Comparison of ENCODE assay signal across 9 cellular contexts in the genomic region with DNA sequence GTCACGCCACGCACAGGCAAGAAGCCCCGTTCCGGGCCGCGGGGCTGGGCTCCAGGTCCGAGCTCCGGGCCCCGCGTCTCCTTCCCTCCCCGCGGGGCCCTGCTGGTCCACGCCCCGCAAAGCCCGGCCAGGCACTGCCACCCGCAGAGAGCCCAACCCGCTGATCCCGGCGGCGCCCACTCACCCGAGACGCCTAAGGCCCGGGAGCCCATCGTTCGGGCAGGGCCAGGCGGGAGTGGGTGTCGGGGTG. TPM values are rescaled to one million over a fixed set of nuclear protein-coding genes. Genes with fewer than 3 reads are reported as not detected.
DNase-seq lines count a peak whose midpoint lies in the region; ATAC-seq, FAIRE-seq and TF ChIP-seq lines count a peak whose summit lies in the region.
"Had no signal": no experiment of that assay in that cellular context is flagged by ENCODE, and none has a peak within 500 bp of the region (broad histone marks: within the 10 kb centered on the region; RNA-seq: fewer than 3 reads in every experiment).

No MANE protein-coding gene starts in this region.

- no peak overlapping the region for H3K27ac Mint-ChIP-seq in activated T-cell treated with anti-CD3 and anti-CD28 coated beads, Interleukin-2, amount 50 U/mL, for 72 hours
- H3K27ac Mint-ChIP-seq in naive thymus-derived CD8-positive, alpha-beta T cell, result peak overlapping the region in 1 of 10 donors; percentile 72

- no peak for TF ChIP-seq POLR2A in transverse colon (IDR thresholded peaks at IDR 0.05)

- H3K4me1 ChIP-seq in effector memory CD4-positive, alpha-beta T cell (ENCODE audit: control insufficient read depth, insufficient read depth, low read length, poor library complexity, severe bottlenecking), result peaks cover 5% of the 10 kb centered on the region
- H3K4me1 ChIP-seq in transverse colon, result peaks cover 0 to 8% (median 6%) of the 10 kb centered on the region in 4 donors

- intact Hi-C loops in transverse colon (cut with DNase I; ENCODE audit: low total_unique reads), result no loop called here

- no CpG with 5 or more reads among the region's 27 CpGs for WGBS in transverse colon (ENCODE audit: low coverage in 1 of 2), 2 donors

- no peaks in the 10 kb centered on the region for H3K36me3 Mint-ChIP-seq in activated T-cell treated with anti-CD3 and anti-CD28 coated beads, Interleukin-2, amount 50 U/mL, for 72 hours (ENCODE audit: insufficient read depth in 2 of 2)
- H3K36me3 Mint-ChIP-seq in naive thymus-derived CD8-positive, alpha-beta T cell, result no peaks in the 10 kb centered on the region

- H3K27ac ChIP-seq in effector memory CD4-positive, alpha-beta T cell (ENCODE audit: insufficient read depth, low read length, poor library complexity, severe bottlenecking), result peak overlapping the region; percentile 32
- H3K27ac ChIP-seq in transverse colon, result peak overlapping the region in 2 of 4 donors; percentile 54 to 72

- H3K27me3 Mint-ChIP-seq in activated T-cell treated with anti-CD3 and anti-CD28 coated beads, Interleukin-2, amount 50 U/mL, for 72 hours (ENCODE audit: low read depth), result peaks cover 35% of the 10 kb centered on the region
- H3K27me3 Mint-ChIP-seq in naive thymus-derived CD8-positive, alpha-beta T cell, result peaks cover 0 to 11% (median 0%) of the 10 kb centered on the region in 5 donors

- no peaks in the 10 kb centered on the region for H3K4me1 Mint-ChIP-seq in activated T-cell treated with anti-CD3 and anti-CD28 coated beads, Interleukin-2, amount 50 U/mL, for 72 hours (ENCODE audit: low read depth)
- H3K4me1 Mint-ChIP-seq in naive thymus-derived CD8-positive, alpha-beta T cell, result peaks cover 4 to 27% (median 14%) of the 10 kb centered on the region in 4 donors

- H3K9me3 ChIP-seq in effector memory CD4-positive, alpha-beta T cell (ENCODE audit: control insufficient read depth, low read length), result no peaks in the 10 kb centered on the region
- H3K9me3 ChIP-seq in transverse colon, result no peaks in the 10 kb centered on the region

- peak overlapping the region; percentile 47 to 52 for H3K4me3 Mint-ChIP-seq in activated T-cell treated with anti-CD3 and anti-CD28 coated beads, Interleukin-2, amount 50 U/mL, for 72 hours
- peak overlapping the region; percentile 56 to 81 (median 68) for H3K4me3 Mint-ChIP-seq in naive thymus-derived CD8-positive, alpha-beta T cell

- peak overlapping the region; percentile 50 for H3K4me3 ChIP-seq in effector memory CD4-positive, alpha-beta T cell (ENCODE audit: insufficient read depth, low read depth, low read length, poor library complexity, severe bottlenecking)
- H3K4me3 ChIP-seq in transverse colon, result peak overlapping the region; percentile 14 to 51 (median 28)

- H3K27me3 ChIP-seq in effector memory CD4-positive, alpha-beta T cell (replicated peaks; ENCODE audit: control insufficient read depth, insufficient read depth, low read length, poor library complexity, severe bottlenecking), result no peaks in the 10 kb centered on the region
- H3K27me3 ChIP-seq in transverse colon, result peaks cover 39% of the 10 kb centered on the region

- ATAC-seq in activated T-cell treated with anti-CD3 and anti-CD28 coated beads, Interleukin-2, amount 50 U/mL, for 72 hours (replicated peaks in 1 of 2), result peak; percentile 15 to 27
- peak in 1 of 2 donors; percentile 36 for ATAC-seq in naive thymus-derived CD8-positive, alpha-beta T cell
- no peak for ATAC-seq in GM18502 (IDR thresholded peaks at IDR 0.05; ENCODE audit: poor library complexity, unreplicated experiment)

- H3K36me3 ChIP-seq in effector memory CD4-positive, alpha-beta T cell (ENCODE audit: control insufficient read depth, insufficient read depth, low read length), result no peaks in the 10 kb centered on the region
- no peaks in the 10 kb centered on the region for H3K36me3 ChIP-seq in transverse colon

- POLR2A ChIA-PET in naive thymus-derived CD8-positive, alpha-beta T cell (lab: Charles Lee), result no interaction called here

- FAIRE-seq in urothelium cell line (lab: Jason Lieb, UNC), result no peak

- no peaks in the 10 kb centered on the region for H3K9me3 Mint-ChIP-seq in activated T-cell treated with anti-CD3 and anti-CD28 coated beads, Interleukin-2, amount 50 U/mL, for 72 hours
- H3K9me3 Mint-ChIP-seq in naive thymus-derived CD8-positive, alpha-beta T cell, result no peaks in the 10 kb centered on the region

- in situ Hi-C loops in transverse colon (cut with MboI; ENCODE audit: low pct_ligation_motif_present in 1 of 4, low pct_unique_long_range_greater_than_20kb in 1 of 4, low sequenced_read_pairs in 3 of 4), result no loop called here

- no peak for DNase-seq in activated T-cell treated with anti-CD3 and anti-CD28 coated beads, Interleukin-2, amount 50 U/mL, for 72 hours
- no peak for DNase-seq in activated T-cell treated with anti-CD3 and anti-CD28 coated beads, Interleukin-2, amount 50 U/mL, for 48 hours
- DNase-seq in effector memory CD4-positive, alpha-beta T cell, result no peak
- DNase-seq in naive thymus-derived CD8-positive, alpha-beta T cell, result no peak
- no peak for DNase-seq in transverse colon
- no peak for DNase-seq in urothelium cell line (ENCODE audit: low spot score)
- DNase-seq in NCI-H2081 treated with DMSO at 0.1 percent for 48 hours (lab: John Stamatoyannopoulos, UW), result no peak
- DNase-seq: NCI-H1105 had no signal

- no peak for TF ChIP-seq CTCF in transverse colon (IDR thresholded peaks at IDR 0.05)

- TF ChIP-seq EP300 in transverse colon (IDR thresholded peaks at IDR 0.05; ENCODE audit: low read depth), result no peak

RNA-seq across cellular contexts. Expression of a gene that starts 0.9 kb away (rescaled TPM):
- 1 to 10 TPM in 1 of 2 donors, under 1 TPM in 1; 0.82 to 5.0 TPM for total RNA-seq in activated T-cell treated with anti-CD3 and anti-CD28 coated beads, Interleukin-2, amount 50 U/mL, for 72 hours
- total RNA-seq in naive thymus-derived CD8-positive, alpha-beta T cell, result under 1 TPM; 0.31 to 0.66 TPM
- 1 to 10 TPM in 1 of 3 donors, under 1 TPM in 1, not detected in 1; 0.41 to 1.5 TPM for polyA plus RNA-seq in naive thymus-derived CD8-positive, alpha-beta T cell
- 1 to 10 TPM; 2.0 to 6.6 (median 4.2) TPM for total RNA-seq in transverse colon

RNA-seq across cellular contexts. Expression of a gene that starts 35.0 kb away (rescaled TPM):
- total RNA-seq in activated T-cell treated with anti-CD3 and anti-CD28 coated beads, Interleukin-2, amount 50 U/mL, for 72 hours, result 100 to 1,000 TPM; 150 to 192 TPM
- total RNA-seq in naive thymus-derived CD8-positive, alpha-beta T cell, result 100 to 1,000 TPM; 120 to 128 TPM
- 100 to 1,000 TPM; 389 to 522 (median 451) TPM for polyA plus RNA-seq in naive thymus-derived CD8-positive, alpha-beta T cell
- 100 to 1,000 TPM in 2 of 4 donors, 10 to 100 TPM in 2; 16.1 to 165 (median 95.8) TPM for total RNA-seq in transverse colon

RNA-seq across cellular contexts. Expression of a gene that starts 35.3 kb away (rescaled TPM):
- total RNA-seq in activated T-cell treated with anti-CD3 and anti-CD28 coated beads, Interleukin-2, amount 50 U/mL, for 72 hours, result 10 to 100 TPM; 34.0 to 41.0 TPM
- total RNA-seq in naive thymus-derived CD8-positive, alpha-beta T cell, result 10 to 100 TPM; 47.7 to 51.2 TPM
- 100 to 1,000 TPM in 2 of 3 donors, 10 to 100 TPM in 1; 71.9 to 109 (median 100) TPM for polyA plus RNA-seq in naive thymus-derived CD8-positive, alpha-beta T cell
- total RNA-seq in transverse colon, result 100 to 1,000 TPM in 2 of 4 donors, 10 to 100 TPM in 2; 77.5 to 203 (median 117) TPM

RNA-seq across cellular contexts. Expression of a gene that starts 48.6 kb away (rescaled TPM):
- total RNA-seq in activated T-cell treated with anti-CD3 and anti-CD28 coated beads, Interleukin-2, amount 50 U/mL, for 72 hours, result not detected
- not detected for total RNA-seq in naive thymus-derived CD8-positive, alpha-beta T cell
- polyA plus RNA-seq in naive thymus-derived CD8-positive, alpha-beta T cell, result not detected
- total RNA-seq in transverse colon, result 1 to 10 TPM in 2 of 4 donors, under 1 TPM in 2; 0.64 to 3.8 (median 1.3) TPM

RNA-seq across cellular contexts. Expression of a gene that starts 56.5 kb away (rescaled TPM):
- 1 to 10 TPM; 1.8 to 2.1 TPM for total RNA-seq in activated T-cell treated with anti-CD3 and anti-CD28 coated beads, Interleukin-2, amount 50 U/mL, for 72 hours
- total RNA-seq in naive thymus-derived CD8-positive, alpha-beta T cell, result under 1 TPM; 0.16 to 0.23 TPM
- not detected for polyA plus RNA-seq in naive thymus-derived CD8-positive, alpha-beta T cell
- 1 to 10 TPM; 5.2 to 7.1 (median 6.1) TPM for total RNA-seq in transverse colon
